ENCODE assay signal across 13 cellular contexts in genomic region chr6:119463081-119463626, GRCh38.
DNase-seq lines count a peak whose midpoint lies in the region; ATAC-seq lines count a peak whose summit lies in the region.
"Had no signal": no experiment of that assay in that cellular context is flagged by ENCODE, and none has a peak within 500 bp of the region (broad histone marks: within the 10 kb centered on the region; RNA-seq: fewer than 3 reads in every experiment).

No MANE protein-coding gene starts in this region.

- H3K27ac Mint-ChIP-seq in activated CD4-positive, alpha-beta memory T cell treated with anti-CD3 and anti-CD28 coated beads, Interleukin-2, amount 10 ng/mL, durations not matched to agents 7 days and 5 days, result peak overlapping the region; percentile 93
- H3K27ac Mint-ChIP-seq: nephron had no signal

- no peaks in the 10 kb centered on the region for H3K27me3 Mint-ChIP-seq in activated CD4-positive, alpha-beta memory T cell treated with anti-CD3 and anti-CD28 coated beads, Interleukin-2, amount 10 ng/mL, durations not matched to agents 7 days and 5 days
- H3K27me3 Mint-ChIP-seq: central memory CD8-positive, alpha-beta T cell had no signal

- peak; percentile 52 for DNase-seq in activated CD4-positive, alpha-beta memory T cell treated with anti-CD3 and anti-CD28 coated beads, Interleukin-2, amount 10 ng/mL, durations not matched to agents 7 days and 5 days
- DNase-seq in Ammon's horn (ENCODE audit: low spot score) (no peak), NCI-H748 treated with DMSO at 0.1 percent for 48 hours (lab: John Stamatoyannopoulos, UW) (no peak), posterior cingulate gyrus (no peak), NCI-H774 (lab: John Stamatoyannopoulos, UW) (no peak)
- DNase-seq: activated CD4-positive, CD25-positive, alpha-beta regulatory T cell treated with anti-CD3 and anti-CD28 coated beads, Interleukin-2, amount 50 U/mL, for 72 hours; heart left ventricle; NK-92 treated with Interleukin-12 subunit alpha and Interleukin-12 subunit beta, amount 100 ng/mL, for 24 hours had no signal

- peak overlapping the region; percentile 40 for H3K4me3 Mint-ChIP-seq in activated CD4-positive, alpha-beta memory T cell treated with anti-CD3 and anti-CD28 coated beads, Interleukin-2, amount 10 ng/mL, durations not matched to agents 7 days and 5 days
- H3K4me3 Mint-ChIP-seq: central memory CD8-positive, alpha-beta T cell; nephron had no signal

- POLR2A ChIA-PET in activated CD4-positive, alpha-beta memory T cell treated with anti-CD3 and anti-CD28 coated beads, Interleukin-2, amount 10 ng/mL, durations not matched to agents 7 days and 5 days (lab: Charles Lee), result interaction anchor here (0.7 to 1.9 kb wide), 14 partner anchors 8 to 753 kb away, joined by 3 to 16 read pairs (median 4); no protein-coding TSS in a partner anchor

- ATAC-seq in GM18511 (IDR thresholded peaks at IDR 0.05; ENCODE audit: unreplicated experiment), result peak; percentile 78
- ATAC-seq in GM19455 (IDR thresholded peaks at IDR 0.05; ENCODE audit: unreplicated experiment), result peak; percentile 73
- ATAC-seq in HG03045 (IDR thresholded peaks at IDR 0.05; ENCODE audit: unreplicated experiment), result peak; percentile 66
- ATAC-seq: heart left ventricle had no signal

- peaks cover 63% of the 10 kb centered on the region for H3K4me1 Mint-ChIP-seq in activated CD4-positive, alpha-beta memory T cell treated with anti-CD3 and anti-CD28 coated beads, Interleukin-2, amount 10 ng/mL, durations not matched to agents 7 days and 5 days
- H3K4me1 Mint-ChIP-seq: nephron had no signal

- intact Hi-C loops in posterior cingulate gyrus (cut with DNase I), result no loop called here

- H3K9me3 Mint-ChIP-seq in activated CD4-positive, alpha-beta memory T cell treated with anti-CD3 and anti-CD28 coated beads, Interleukin-2, amount 10 ng/mL, durations not matched to agents 7 days and 5 days, result peaks cover 21% of the 10 kb centered on the region

- peaks cover 44% of the 10 kb centered on the region for H3K36me3 Mint-ChIP-seq in activated CD4-positive, alpha-beta memory T cell treated with anti-CD3 and anti-CD28 coated beads, Interleukin-2, amount 10 ng/mL, durations not matched to agents 7 days and 5 days (ENCODE audit: low read depth)

- CTCF ChIA-PET in activated CD4-positive, alpha-beta memory T cell treated with anti-CD3 and anti-CD28 coated beads, Interleukin-2, amount 10 ng/mL, durations not matched to agents 7 days and 5 days (lab: Charles Lee), result interaction anchor here (1.0 to 1.4 kb wide), 2 partner anchors 8 to 12 kb away, joined by 3 to 4 read pairs; no protein-coding TSS in a partner anchor
